ENCODE assay signal across 1 cellular context in genomic region chr15:63382966-63383710, GRCh38.
TF ChIP-seq lines count a peak whose summit lies in the region.

No MANE protein-coding gene starts in this region.

TF ChIP-seq in IMR-90, 13 proteins besides CTCF, POLR2A, EP300 and RAD21:
- no peak for TF ChIP-seq NFE2L2 (IDR thresholded peaks at IDR 0.05; ENCODE audit: low read depth, low read length)
- TF ChIP-seq FOS (IDR thresholded peaks at IDR 0.05; ENCODE audit: low read depth, low read length), result no peak
- no peak for TF ChIP-seq SMC3 (IDR thresholded peaks at IDR 0.05; ENCODE audit: low read depth, low read length)
- TF ChIP-seq CHD1 (IDR thresholded peaks at IDR 0.05; ENCODE audit: low read depth, low read length), result no peak
- no peak for TF ChIP-seq MXI1 (IDR thresholded peaks at IDR 0.05; ENCODE audit: borderline replicate concordance, low read depth, low read length)
- TF ChIP-seq RFX5 (IDR thresholded peaks at IDR 0.05; ENCODE audit: low read depth, low read length), result no peak
- TF ChIP-seq BHLHE40 (IDR thresholded peaks at IDR 0.05; ENCODE audit: low read depth, low read length), result no peak
- no peak for TF ChIP-seq USF2 (IDR thresholded peaks at IDR 0.05; ENCODE audit: low read depth, low read length)
- TF ChIP-seq CEBPB (IDR thresholded peaks at IDR 0.05; ENCODE audit: low read depth, low read length), result no peak
- no peak for TF ChIP-seq ELK1 (IDR thresholded peaks at IDR 0.05; ENCODE audit: borderline replicate concordance, low read depth, low read length)
- TF ChIP-seq MAFK (IDR thresholded peaks at IDR 0.05; ENCODE audit: low read depth, low read length), result no peak
